In genomic region chr19:5515737-5516136, GRCh38 we compare ENCODE assay signal across 1 cellular context.
TF ChIP-seq lines count a peak whose summit lies in the region.

No MANE protein-coding gene starts in this region.

TF ChIP-seq in H1, 55 proteins besides CTCF, POLR2A, EP300 and RAD21:
- TF ChIP-seq SIX5 (IDR thresholded peaks at IDR 0.05; ENCODE audit: low read depth, low read length) (no peak), ZNF274 (IDR thresholded peaks at IDR 0.05; ENCODE audit: borderline replicate concordance, extremely low read depth, low read length) (no peak), SAP30 (IDR thresholded peaks at IDR 0.05; ENCODE audit: insufficient read depth, insufficient replicate concordance, low read length) (no peak), SP1 (IDR thresholded peaks at IDR 0.05; ENCODE audit: low read depth, low read length) (no peak), RFX5 (IDR thresholded peaks at IDR 0.05; ENCODE audit: borderline replicate concordance, low read depth, low read length) (no peak), KDM5A (IDR thresholded peaks at IDR 0.05; ENCODE audit: low read length) (no peak), MAFK (IDR thresholded peaks at IDR 0.05; ENCODE audit: low read depth, low read length) (no peak), SRF (IDR thresholded peaks at IDR 0.05; ENCODE audit: low read depth, low read length) (no peak), CBX5 (IDR thresholded peaks at IDR 0.05; ENCODE audit: low read depth, low read length) (no peak), FOSL1 (IDR thresholded peaks at IDR 0.05; ENCODE audit: insufficient read depth, low read depth, low read length) (no peak)
